Comparison of ENCODE assay signal across 12 cellular contexts in genomic region chr16:2056681-2057407, GRCh38. TPM values are rescaled to one million over a fixed set of nuclear protein-coding genes. Genes with fewer than 3 reads are reported as not detected.
A peak's percentile ranks its signal among the peaks of the same experiment; 100 is the strongest.
DNase-seq lines count a peak whose midpoint lies in the region; ATAC-seq and TF ChIP-seq lines count a peak whose summit lies in the region.
"Had no signal": no experiment of that assay in that cellular context is flagged by ENCODE, and none has a peak within 500 bp of the region (broad histone marks: within the 10 kb centered on the region; RNA-seq: fewer than 3 reads in every experiment).

No MANE protein-coding gene starts in this region.

- no peak overlapping the region for H3K27ac Mint-ChIP-seq in Caco-2 (ENCODE audit: unreplicated experiment)
- H3K27ac Mint-ChIP-seq in neural crest cell (ENCODE audit: unreplicated experiment), result no peak overlapping the region

- H3K9me3 Mint-ChIP-seq in Caco-2 (ENCODE audit: unreplicated experiment) (no peaks in the 10 kb centered on the region), neural crest cell (no peaks in the 10 kb centered on the region)
- H3K9me3 Mint-ChIP-seq: naive thymus-derived CD4-positive, alpha-beta T cell had no signal

- no peaks in the 10 kb centered on the region for H3K9me3 ChIP-seq in Caco-2
- H3K9me3 ChIP-seq: heart left ventricle had no signal

- ATAC-seq in GM18498 (IDR thresholded peaks at IDR 0.05; ENCODE audit: unreplicated experiment), result no peak
- no peak for ATAC-seq in HG02870 (IDR thresholded peaks at IDR 0.05; ENCODE audit: unreplicated experiment)
- ATAC-seq: naive thymus-derived CD4-positive, alpha-beta T cell had no signal

- TF ChIP-seq CTCF in Caco-2 (IDR thresholded peaks at IDR 0.05; ENCODE audit: insufficient read depth in 1 of 2, low read depth in 1 of 2, low read length in 1 of 2, severe bottlenecking in 1 of 2, unreplicated experiment in 1 of 2) (peak; percentile 21 to 29), HFF-Myc (IDR thresholded peaks at IDR 0.05; ENCODE audit: low read depth, low read length, missing control alignments) (peak; percentile 15), cardiac fibroblast (IDR thresholded peaks at IDR 0.05; ENCODE audit: low read depth, low read length) (peak; percentile 30), neural crest cell (conservative IDR thresholded peaks at IDR 0.05) (peak; percentile 52)

- H3K4me1 ChIP-seq in Caco-2, result no peaks in the 10 kb centered on the region
- H3K4me1 ChIP-seq: heart left ventricle had no signal

- DNase-seq in Caco-2 (peak in 1 of 2 experiments; percentile 33), HFF-Myc (ENCODE audit: extremely low read depth, low read depth) (no peak), cardiac fibroblast (ENCODE audit: low read depth in 2 of 2) (no peak), neural crest cell (ENCODE audit: low read depth, low spot score) (no peak), glomerular visceral epithelial cell (ENCODE audit: extremely low spot score) (no peak), erythroblast (lab: John Stamatoyannopoulos, UW) (no peak)
- DNase-seq: activated CD8-positive, alpha-beta memory T cell treated with anti-CD3 and anti-CD28 coated beads, Interleukin-2, amount 50 U/mL, for 4 hours; heart left ventricle; naive thymus-derived CD4-positive, alpha-beta T cell had no signal

- TF ChIP-seq POLR2A in erythroblast (IDR thresholded peaks at IDR 0.05; ENCODE audit: low read length), result no peak

- CTCF ChIA-PET in Caco-2 (lab: Charles Lee), result interaction anchor here (1.0 to 2.4 kb wide), 2 partner anchors 33 to 34 kb away, joined by 5 to 13 read pairs; no protein-coding TSS in a partner anchor

- H3K4me3 Mint-ChIP-seq in Caco-2 (ENCODE audit: unreplicated experiment) (no peak overlapping the region), neural crest cell (no peak overlapping the region)
- H3K4me3 Mint-ChIP-seq: naive thymus-derived CD4-positive, alpha-beta T cell had no signal

- H3K4me1 Mint-ChIP-seq in Caco-2 (ENCODE audit: low read depth, unreplicated experiment) (no peaks in the 10 kb centered on the region), neural crest cell (no peaks in the 10 kb centered on the region)

- POLR2A ChIA-PET in Caco-2 (lab: Charles Lee), result interaction anchor here (0.6 kb wide), 1 partner anchor 130 kb away, joined by 5 read pairs; no protein-coding TSS in a partner anchor

- no peaks in the 10 kb centered on the region for H3K27me3 ChIP-seq in Caco-2 (replicated peaks; ENCODE audit: control insufficient read depth, insufficient read depth, low read length)
- H3K27me3 ChIP-seq: heart left ventricle had no signal

- no peak overlapping the region for H3K4me3 ChIP-seq in Caco-2 (ENCODE audit: low read depth, low read length)
- no peak overlapping the region for H3K4me3 ChIP-seq in HFF-Myc (replicated peaks; ENCODE audit: low read depth, low read length)
- H3K4me3 ChIP-seq in cardiac fibroblast (replicated peaks in 1 of 2; ENCODE audit: low read depth in 2 of 2, low read length in 2 of 2), result no peak overlapping the region
- H3K4me3 ChIP-seq: heart left ventricle, SK-N-MC had no signal

- BruUV-seq in Caco-2 (replicated peaks; lab: Mats Ljungman, UMichigan), result no TSS peak

- H3K27me3 Mint-ChIP-seq in Caco-2 (ENCODE audit: insufficient read depth, unreplicated experiment) (no peaks in the 10 kb centered on the region), neural crest cell (ENCODE audit: low read depth) (no peaks in the 10 kb centered on the region)
- H3K27me3 Mint-ChIP-seq: naive thymus-derived CD4-positive, alpha-beta T cell had no signal

- peaks cover 16% of the 10 kb centered on the region for H3K36me3 Mint-ChIP-seq in Caco-2 (ENCODE audit: insufficient read depth, unreplicated experiment)
- no peaks in the 10 kb centered on the region for H3K36me3 Mint-ChIP-seq in neural crest cell (ENCODE audit: low read depth)

- no peaks in the 10 kb centered on the region for H3K36me3 ChIP-seq in Caco-2 (ENCODE audit: control insufficient read depth, insufficient read depth, low read length)

- intact Hi-C loops in Caco-2 (cut with micrococcal nuclease; ENCODE audit: unreplicated experiment), result loop anchor here (1.0 to 2.0 kb wide), 2 partner anchors 34 kb away; no protein-coding TSS in a partner anchor

RNA-seq across cellular contexts. Expression of gene TSC2, which starts 9.1 kb away (rescaled TPM):
- total RNA-seq in Caco-2 (2022) (109 and 112 TPM in 2 replicates), neural crest cell (175 and 180 TPM in 2 replicates)

RNA-seq across cellular contexts. Expression of gene NTHL1, which starts 9.2 kb away (rescaled TPM):
- total RNA-seq in Caco-2 (2022) (34.3 and 38.6 TPM in 2 replicates), neural crest cell (50.7 and 51.9 TPM in 2 replicates)

RNA-seq across cellular contexts. Expression of gene NHERF2, which starts 30.1 kb away (rescaled TPM):
- total RNA-seq in Caco-2 (2022) (21.8 and 26.6 TPM in 2 replicates), neural crest cell (7.6 and 8.1 TPM in 2 replicates)

RNA-seq across cellular contexts. Expression of gene NPW, which starts 37.3 kb away (rescaled TPM):
- total RNA-seq in Caco-2 (2022) (6.1 and 8.8 TPM in 2 replicates), neural crest cell (0.82 and 1.3 TPM in 2 replicates)

RNA-seq across cellular contexts. Expression of gene ZNF598, which starts 47.2 kb away (rescaled TPM):
- 43.7 and 50.4 TPM in 2 replicates for total RNA-seq in Caco-2 (2022)
- total RNA-seq in neural crest cell, result 55.7 and 62.5 TPM in 2 replicates
